Comparison of ENCODE assay signal across 24 cellular contexts in genomic region chr15:95152741-95153140, GRCh38.
"Had no signal": no experiment of that assay in that cellular context is flagged by ENCODE, and none has a peak within 500 bp of the region (broad histone marks: within the 10 kb centered on the region; RNA-seq: fewer than 3 reads in every experiment).

No MANE protein-coding gene starts in this region.

- H3K4me3 ChIP-seq: MG63, SJSA1, SK-N-MC had no signal

- ATAC-seq: HepG2 had no signal

- DNase-seq: IMR-90, Karpas-422, KG1, MG63, NCI-H1092, NCI-H1105 treated with DMSO at 0.1 percent for 48 hours, NCI-H1417 treated with DMSO at 0.1 percent for 48 hours, NCI-H146, NCI-H1694 treated with DMSO at 0.1 percent for 48 hours, NCI-H1930, NCI-H2081, NCI-H2107, NCI-H2227 treated with DMSO at 0.1 percent for 48 hours, NCI-H446, NCI-H510A, NCI-H524 treated with DMSO at 0.1 percent for 48 hours, NCI-H69, NCI-H774, Right ventricle myocardium superior, RPMI8226, SIG-M5 had no signal
